ENCODE assay signal across 21 cellular contexts in the genomic region with DNA sequence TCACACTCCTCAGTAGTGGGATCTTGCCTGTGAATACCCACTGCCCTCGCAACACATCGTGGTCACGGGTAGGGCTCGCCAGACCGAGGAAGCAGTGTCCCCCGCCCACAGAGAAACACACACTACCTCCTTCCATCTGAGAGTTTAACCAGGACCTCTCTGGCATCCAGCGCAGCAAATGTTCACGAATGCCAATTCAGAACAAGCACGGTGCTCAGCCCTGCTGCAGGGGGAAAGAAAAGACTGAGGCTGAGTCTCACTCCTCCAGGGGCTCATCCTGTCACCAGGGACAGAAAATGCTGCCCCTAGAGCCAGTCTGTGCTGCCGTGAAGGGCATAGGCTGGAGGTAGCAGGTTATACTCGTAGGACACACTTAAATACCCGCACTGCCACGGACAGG. TPM values are rescaled to one million over a fixed set of nuclear protein-coding genes. Genes with fewer than 3 reads are reported as not detected.
DNase-seq lines count a peak whose midpoint lies in the region; ATAC-seq and TF ChIP-seq lines count a peak whose summit lies in the region.
"Had no signal": no experiment of that assay in that cellular context is flagged by ENCODE, and none has a peak within 500 bp of the region (broad histone marks: within the 10 kb centered on the region; RNA-seq: fewer than 3 reads in every experiment).

No MANE protein-coding gene starts in this region.

- CTCF ChIA-PET in WTC11 (lab: Charles Lee): interaction anchor here (0.7 kb wide), 1 partner anchor 24 kb away, joined by 3 read pairs; no protein-coding TSS in a partner anchor
- CTCF ChIA-PET in CD4-positive, alpha-beta T cell (lab: Charles Lee): no interaction called here

- H3K27me3 ChIP-seq in foreskin keratinocyte (no peaks in the 10 kb centered on the region), thoracic aorta (replicated peaks; ENCODE audit: insufficient read depth) (no peaks in the 10 kb centered on the region)
- H3K27me3 ChIP-seq in CD4-positive, alpha-beta T cell (ENCODE audit: control insufficient read depth, insufficient read depth, low read length): no peaks in the 10 kb centered on the region
- H3K27me3 ChIP-seq: vagina had no signal

- POLR2A ChIA-PET in WTC11 (lab: Charles Lee): no interaction called here
- POLR2A ChIA-PET in CD4-positive, alpha-beta T cell (lab: Charles Lee): no interaction called here

- no peak for DNase-seq in WTC11 (ENCODE audit: low spot score)
- no peak for DNase-seq in foreskin keratinocyte
- no peak for DNase-seq in thoracic aorta (ENCODE audit: low spot score)
- no peak for DNase-seq in CD4-positive, alpha-beta T cell
- DNase-seq in anterior cingulate cortex (lab: John Stamatoyannopoulos, UW): no peak
- DNase-seq in DMS 273 treated with DMSO at 0.1 percent for 48 hours (lab: John Stamatoyannopoulos, UW): no peak
- DNase-seq: activated CD8-positive, alpha-beta T cell treated with anti-CD3 and anti-CD28 coated beads for 36 hours; activated naive CD8-positive, alpha-beta T cell treated with anti-CD3 and anti-CD28 coated beads, Interleukin-2, amount 10 ng/mL, durations not matched to agents 7 days and 5 days; mucosa of descending colon; NCI-H2107; NCI-H524 treated with DMSO at 0.1 percent for 48 hours; occipital lobe; SIG-M5; stimulated activated CD4-positive, alpha-beta T cell treated with anti-CD3 and anti-CD28 coated beads, Interleukin-2, amount 100 ng/mL, for 24 hours; stimulated activated naive CD8-positive, alpha-beta T cell treated with anti-CD3 and anti-CD28 coated beads, Interleukin-15, amount 100 ng/mL, for 72 hours had no signal

- H3K36me3 Mint-ChIP-seq in WTC11: no peaks in the 10 kb centered on the region
- no peaks in the 10 kb centered on the region for H3K36me3 Mint-ChIP-seq in nephron (ENCODE audit: low read depth)
- no peaks in the 10 kb centered on the region for H3K36me3 Mint-ChIP-seq in CD4-positive, alpha-beta T cell (ENCODE audit: low read depth)
- H3K36me3 Mint-ChIP-seq: activated naive CD8-positive, alpha-beta T cell treated with anti-CD3 and anti-CD28 coated beads, Interleukin-2, amount 10 ng/mL, durations not matched to agents 7 days and 5 days had no signal

- TF ChIP-seq CTCF in WTC11 (IDR thresholded peaks at IDR 0.05) (no peak), foreskin keratinocyte (conservative IDR thresholded peaks at IDR 0.05) (no peak), nephron (IDR thresholded peaks at IDR 0.05; ENCODE audit: unreplicated experiment in 3 of 3) (no peak), thoracic aorta (IDR thresholded peaks at IDR 0.05) (no peak)
- no peak for TF ChIP-seq CTCF in CD4-positive, alpha-beta T cell (IDR thresholded peaks at IDR 0.05)

- H3K4me1 ChIP-seq in foreskin keratinocyte (peaks cover 24% of the 10 kb centered on the region), thoracic aorta (ENCODE audit: control insufficient read depth in 1 of 2, low read depth in 2 of 2) (peaks cover 78 to 96% of the 10 kb centered on the region in 2 donors)

- H3K36me3 ChIP-seq in thoracic aorta: no peaks in the 10 kb centered on the region
- H3K36me3 ChIP-seq: vagina had no signal

- no peak overlapping the region for H3K4me3 ChIP-seq in thoracic aorta
- H3K4me3 ChIP-seq: mucosa of descending colon, vagina had no signal

- H3K27ac Mint-ChIP-seq in WTC11 (peak overlapping the region; percentile 76), nephron (peak overlapping the region; percentile 79 to 99 (median 97))
- no peak overlapping the region for H3K27ac Mint-ChIP-seq in CD4-positive, alpha-beta T cell
- H3K27ac Mint-ChIP-seq: activated CD8-positive, alpha-beta T cell treated with anti-CD3 and anti-CD28 coated beads for 36 hours; activated naive CD8-positive, alpha-beta T cell treated with anti-CD3 and anti-CD28 coated beads, Interleukin-2, amount 10 ng/mL, durations not matched to agents 7 days and 5 days; stimulated activated naive CD8-positive, alpha-beta T cell treated with anti-CD3 and anti-CD28 coated beads, Interleukin-15, amount 100 ng/mL, for 72 hours had no signal

- intact Hi-C loops in CD4-positive, alpha-beta T cell (cut with DNase I, micrococcal nuclease): no loop called here

- H3K4me1 Mint-ChIP-seq in WTC11: peaks cover 14% of the 10 kb centered on the region
- H3K4me1 Mint-ChIP-seq in nephron: peaks cover 83% of the 10 kb centered on the region
- no peaks in the 10 kb centered on the region for H3K4me1 Mint-ChIP-seq in CD4-positive, alpha-beta T cell (ENCODE audit: low read depth)
- H3K4me1 Mint-ChIP-seq: activated naive CD8-positive, alpha-beta T cell treated with anti-CD3 and anti-CD28 coated beads, Interleukin-2, amount 10 ng/mL, durations not matched to agents 7 days and 5 days; stimulated activated naive CD8-positive, alpha-beta T cell treated with anti-CD3 and anti-CD28 coated beads, Interleukin-15, amount 100 ng/mL, for 72 hours had no signal

- H3K9me3 ChIP-seq in thoracic aorta: no peaks in the 10 kb centered on the region
- H3K9me3 ChIP-seq in CD4-positive, alpha-beta T cell (ENCODE audit: control insufficient read depth, low read length): no peaks in the 10 kb centered on the region
- H3K9me3 ChIP-seq: mucosa of descending colon, vagina had no signal

- ATAC-seq in WTC11 (no peak), foreskin keratinocyte (no peak), thoracic aorta (ENCODE audit: insufficient number of reproducible peaks, low FRiP score, low read depth) (no peak)
- no peak for ATAC-seq in CD4-positive, alpha-beta T cell (ENCODE audit: poor library complexity)
- ATAC-seq: activated CD8-positive, alpha-beta T cell treated with anti-CD3 and anti-CD28 coated beads for 36 hours; mucosa of descending colon; sciatic nerve; stimulated activated naive CD8-positive, alpha-beta T cell treated with anti-CD3 and anti-CD28 coated beads, Interleukin-15, amount 100 ng/mL, for 72 hours had no signal

- H3K9me3 Mint-ChIP-seq in WTC11 (no peaks in the 10 kb centered on the region), nephron (no peaks in the 10 kb centered on the region)
- no peaks in the 10 kb centered on the region for H3K9me3 Mint-ChIP-seq in CD4-positive, alpha-beta T cell
- H3K9me3 Mint-ChIP-seq: activated CD8-positive, alpha-beta T cell treated with anti-CD3 and anti-CD28 coated beads for 36 hours; activated naive CD8-positive, alpha-beta T cell treated with anti-CD3 and anti-CD28 coated beads, Interleukin-2, amount 10 ng/mL, durations not matched to agents 7 days and 5 days; stimulated activated naive CD8-positive, alpha-beta T cell treated with anti-CD3 and anti-CD28 coated beads, Interleukin-15, amount 100 ng/mL, for 72 hours had no signal

- H3K27me3 Mint-ChIP-seq in WTC11 (ENCODE audit: low read depth) (no peaks in the 10 kb centered on the region), nephron (ENCODE audit: low read depth) (no peaks in the 10 kb centered on the region)
- peaks cover 4% of the 10 kb centered on the region for H3K27me3 Mint-ChIP-seq in CD4-positive, alpha-beta T cell
- H3K27me3 Mint-ChIP-seq: activated CD8-positive, alpha-beta T cell treated with anti-CD3 and anti-CD28 coated beads for 36 hours; activated naive CD8-positive, alpha-beta T cell treated with anti-CD3 and anti-CD28 coated beads, Interleukin-2, amount 10 ng/mL, durations not matched to agents 7 days and 5 days; stimulated activated naive CD8-positive, alpha-beta T cell treated with anti-CD3 and anti-CD28 coated beads, Interleukin-15, amount 100 ng/mL, for 72 hours had no signal

- H3K4me3 Mint-ChIP-seq in WTC11 (no peak overlapping the region), nephron (peak overlapping the region in 1 of 3 experiments; percentile 38)
- no peak overlapping the region for H3K4me3 Mint-ChIP-seq in CD4-positive, alpha-beta T cell
- H3K4me3 Mint-ChIP-seq: activated CD8-positive, alpha-beta T cell treated with anti-CD3 and anti-CD28 coated beads for 36 hours; activated naive CD8-positive, alpha-beta T cell treated with anti-CD3 and anti-CD28 coated beads, Interleukin-2, amount 10 ng/mL, durations not matched to agents 7 days and 5 days; stimulated activated naive CD8-positive, alpha-beta T cell treated with anti-CD3 and anti-CD28 coated beads, Interleukin-15, amount 100 ng/mL, for 72 hours had no signal

- H3K27ac ChIP-seq in foreskin keratinocyte (peak overlapping the region; percentile 43), thoracic aorta (peak overlapping the region; percentile 94 to 99)
- no peak overlapping the region for H3K27ac ChIP-seq in CD4-positive, alpha-beta T cell (ENCODE audit: low read depth, low read length)
- H3K27ac ChIP-seq: HL-60, VCaP had no signal

TF ChIP-seq in WTC11, 78 proteins besides CTCF, POLR2A, EP300 and RAD21 (continues in another document):
- TF ChIP-seq GTF2I (CRISPR knock-in tag; conservative IDR thresholded peaks at IDR 0.05) (no peak), ESRRA (CRISPR knock-in tag; IDR thresholded peaks at IDR 0.05; ENCODE audit: borderline replicate concordance) (no peak), IRF2 (CRISPR knock-in tag; IDR thresholded peaks at IDR 0.05; ENCODE audit: borderline replicate concordance, low read depth) (no peak), ZNF219 (CRISPR knock-in tag; IDR thresholded peaks at IDR 0.05; ENCODE audit: borderline replicate concordance) (no peak), ZNF121 (CRISPR knock-in tag; IDR thresholded peaks at IDR 0.05) (no peak), EMX1 (CRISPR knock-in tag; IDR thresholded peaks at IDR 0.05) (no peak), FOXK1 (CRISPR knock-in tag; IDR thresholded peaks at IDR 0.05) (no peak)
- TF ChIP-seq, protein P1, sequence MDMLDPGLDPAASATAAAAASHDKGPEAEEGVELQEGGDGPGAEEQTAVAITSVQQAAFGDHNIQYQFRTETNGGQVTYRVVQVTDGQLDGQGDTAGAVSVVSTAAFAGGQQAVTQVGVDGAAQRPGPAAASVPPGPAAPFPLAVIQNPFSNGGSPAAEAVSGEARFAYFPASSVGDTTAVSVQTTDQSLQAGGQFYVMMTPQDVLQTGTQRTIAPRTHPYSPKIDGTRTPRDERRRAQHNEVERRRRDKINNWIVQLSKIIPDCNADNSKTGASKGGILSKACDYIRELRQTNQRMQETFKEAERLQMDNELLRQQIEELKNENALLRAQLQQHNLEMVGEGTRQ (CRISPR knock-in tag; IDR thresholded peaks at IDR 0.05): no peak
- TF ChIP-seq, protein P2, sequence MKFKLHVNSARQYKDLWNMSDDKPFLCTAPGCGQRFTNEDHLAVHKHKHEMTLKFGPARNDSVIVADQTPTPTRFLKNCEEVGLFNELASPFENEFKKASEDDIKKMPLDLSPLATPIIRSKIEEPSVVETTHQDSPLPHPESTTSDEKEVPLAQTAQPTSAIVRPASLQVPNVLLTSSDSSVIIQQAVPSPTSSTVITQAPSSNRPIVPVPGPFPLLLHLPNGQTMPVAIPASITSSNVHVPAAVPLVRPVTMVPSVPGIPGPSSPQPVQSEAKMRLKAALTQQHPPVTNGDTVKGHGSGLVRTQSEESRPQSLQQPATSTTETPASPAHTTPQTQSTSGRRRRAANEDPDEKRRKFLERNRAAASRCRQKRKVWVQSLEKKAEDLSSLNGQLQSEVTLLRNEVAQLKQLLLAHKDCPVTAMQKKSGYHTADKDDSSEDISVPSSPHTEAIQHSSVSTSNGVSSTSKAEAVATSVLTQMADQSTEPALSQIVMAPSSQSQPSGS (CRISPR knock-in tag; IDR thresholded peaks at IDR 0.05; ENCODE audit: borderline replicate concordance, low read depth): no peak

RNA-seq across cellular contexts. Expression of gene SYNPO, which starts 42.4 kb away (rescaled TPM):
- total RNA-seq in WTC11 (2021): 2.1 to 2.7 TPM (median 2.6 TPM) in 3 replicates
- 8.8 and 10.1 TPM in 2 replicates for total RNA-seq in foreskin keratinocyte
- 6.9 and 7.0 TPM in 2 replicates for polyA plus RNA-seq in foreskin keratinocyte
- total RNA-seq in thoracic aorta: 100 to 1,000 TPM; 191 to 226 TPM
- total RNA-seq in CD4-positive, alpha-beta T cell: under 1 TPM; 0.06 to 0.14 TPM
- total RNA-seq: T-helper 1 cell treated with Interleukin-12 subunit alpha and Interleukin-12 subunit beta and Interleukin-4 antibody, amounts not matched to agents 30 ng/mL and 1 ng/mL, for 36 hours had no signal

Comparison
In these comparisons a context has a peak if more than half of its experiments do, and no peak if none do; other contexts are left out.
1. RNA of gene SYNPO, which starts 42.4 kb away (total RNA-seq): 191 to 226 TPM in thoracic aorta; 8.8 to 10.1 TPM in foreskin keratinocyte, 2.1 to 2.7 TPM in WTC11 and 0.06 to 0.14 TPM in CD4-positive, alpha-beta T cell; every median in the first group is over 10 times any median in the second.